1 cellular context compared by ENCODE assay signal in the genomic region with DNA sequence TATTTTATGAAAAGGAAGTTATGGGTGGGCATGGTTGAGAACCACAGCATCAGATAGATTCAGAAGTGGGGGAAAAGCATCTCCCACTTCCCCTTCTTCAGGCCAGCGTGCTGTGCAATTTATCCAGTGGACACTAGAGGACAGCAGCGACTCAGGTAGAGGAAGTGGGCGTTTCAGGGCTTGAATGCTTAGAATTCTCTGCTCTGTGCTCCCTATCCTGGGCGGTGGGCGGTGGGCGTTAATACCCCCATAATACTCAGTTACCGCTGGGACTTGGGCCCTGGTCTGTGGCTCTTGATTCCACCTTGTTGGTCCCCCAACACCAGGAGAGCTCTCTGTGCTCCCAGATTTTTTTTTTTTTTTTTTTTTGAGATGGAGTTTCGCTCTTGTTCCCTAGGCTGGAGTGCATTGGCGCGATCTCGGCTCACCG.
A peak's percentile ranks its signal among the peaks of the same experiment; 100 is the strongest.
TF ChIP-seq lines count a peak whose summit lies in the region.

No MANE protein-coding gene starts in this region.

TF ChIP-seq in H1, 55 proteins besides CTCF, POLR2A, EP300 and RAD21:
- TF ChIP-seq EGR1 (IDR thresholded peaks at IDR 0.05; ENCODE audit: borderline replicate concordance, low read depth, low read length) = 0 out of 2 replicates have a peak, but pooled peaks have one; percentile 8
- TF ChIP-seq SRF (IDR thresholded peaks at IDR 0.05; ENCODE audit: low read depth, low read length) = no peak
